ENCODE assay signal across 1 cellular context in genomic region chr17:73210002-73210678, GRCh38.
A peak's percentile ranks its signal among the peaks of the same experiment; 100 is the strongest.
TF ChIP-seq lines count a peak whose summit lies in the region.

No MANE protein-coding gene starts in this region.

TF ChIP-seq in K562, 482 proteins besides CTCF, POLR2A, EP300 and RAD21 (continued from another document and continues in another):
- TF ChIP-seq ILF3 (IDR thresholded peaks at IDR 0.05; ENCODE audit: borderline replicate concordance), result no peak
- no peak for TF ChIP-seq BMI1 (IDR thresholded peaks at IDR 0.05; ENCODE audit: low read length)
- TF ChIP-seq ZBTB5 (IDR thresholded peaks at IDR 0.05), result no peak
- TF ChIP-seq NCOA1 (IDR thresholded peaks at IDR 0.05; ENCODE audit: low read depth), result no peak
- TF ChIP-seq SMARCB1 (IDR thresholded peaks at IDR 0.05; ENCODE audit: insufficient read length, low read depth), result no peak
- no peak for TF ChIP-seq PURB (CRISPR knock-in tag; IDR thresholded peaks at IDR 0.05; ENCODE audit: low read depth)
- no peak for TF ChIP-seq HDAC3 (IDR thresholded peaks at IDR 0.05; ENCODE audit: borderline replicate concordance, partially characterized antibody)
- TF ChIP-seq ZC3H11A (IDR thresholded peaks at IDR 0.05; ENCODE audit: low read depth, low read length), result no peak
- no peak for TF ChIP-seq PTTG1 (tag; IDR thresholded peaks at IDR 0.05; ENCODE audit: low read depth)
- peak; percentile 20; the same call in 1 of the 2 replicates for TF ChIP-seq RB1 (IDR thresholded peaks at IDR 0.05; ENCODE audit: low read depth)
- no peak for TF ChIP-seq E4F1 (CRISPR knock-in tag; IDR thresholded peaks at IDR 0.05; ENCODE audit: borderline replicate concordance)
- TF ChIP-seq ZNF764 (CRISPR knock-in tag; IDR thresholded peaks at IDR 0.05; ENCODE audit: low read depth), result no peak
- no peak for TF ChIP-seq AFF1 (IDR thresholded peaks at IDR 0.05; ENCODE audit: low read depth in 1 of 2, partially characterized antibody in 2 of 2)
- no peak for TF ChIP-seq ZSCAN32 (CRISPR knock-in tag; IDR thresholded peaks at IDR 0.05)
- TF ChIP-seq XRCC5 (IDR thresholded peaks at IDR 0.05; ENCODE audit: low read depth, low read length), result no peak
- no peak for TF ChIP-seq MYBL2 (IDR thresholded peaks at IDR 0.05; ENCODE audit: low read depth)
- TF ChIP-seq MYBL2 (CRISPR knock-in tag; IDR thresholded peaks at IDR 0.05; ENCODE audit: borderline replicate concordance), result no peak
- TF ChIP-seq SAFB (IDR thresholded peaks at IDR 0.05; ENCODE audit: borderline replicate concordance, low read depth, low read length), result no peak
- no peak for TF ChIP-seq GTF2E2 (tag; IDR thresholded peaks at IDR 0.05)
- TF ChIP-seq CEBPZ (IDR thresholded peaks at IDR 0.05; ENCODE audit: borderline replicate concordance, low read depth, low read length), result no peak
- TF ChIP-seq CREBBP (IDR thresholded peaks at IDR 0.05; ENCODE audit: low read depth, low read length), result no peak
- TF ChIP-seq KDM1A (IDR thresholded peaks at IDR 0.05), result no peak
- no peak for TF ChIP-seq GMEB1 (CRISPR knock-in tag; IDR thresholded peaks at IDR 0.05)
- TF ChIP-seq ZNF384 (IDR thresholded peaks at IDR 0.05; ENCODE audit: low read depth, low read length), result peak; percentile 99
- no peak for TF ChIP-seq RUNX1 (IDR thresholded peaks at IDR 0.05; ENCODE audit: low read depth)
- TF ChIP-seq NELFE (IDR thresholded peaks at IDR 0.05; ENCODE audit: insufficient read depth, insufficient read length), result no peak
- no peak for TF ChIP-seq EZH2 (IDR thresholded peaks at IDR 0.05; ENCODE audit: borderline replicate concordance, low read depth, low read length)
- TF ChIP-seq BRF2 (IDR thresholded peaks at IDR 0.05; ENCODE audit: borderline replicate concordance, insufficient read depth, insufficient read length), result no peak
- no peak for TF ChIP-seq CBFA2T2 (conservative IDR thresholded peaks at IDR 0.05)
- no peak for TF ChIP-seq CUX1 (CRISPR knock-in tag; IDR thresholded peaks at IDR 0.05)
- TF ChIP-seq SRSF9 (IDR thresholded peaks at IDR 0.05; ENCODE audit: borderline replicate concordance, low read depth, low read length), result no peak
- TF ChIP-seq GTF2B (IDR thresholded peaks at IDR 0.05; ENCODE audit: extremely low read depth, insufficient read length), result no peak
- TF ChIP-seq NBN (IDR thresholded peaks at IDR 0.05; ENCODE audit: low read depth), result no peak
- no peak for TF ChIP-seq ZNF165 (CRISPR knock-in tag; IDR thresholded peaks at IDR 0.05; ENCODE audit: borderline replicate concordance)
- no peak for TF ChIP-seq POU5F1 (IDR thresholded peaks at IDR 0.05; ENCODE audit: borderline replicate concordance, low read depth, low read length, partially characterized antibody)
- TF ChIP-seq ZNF699 (CRISPR knock-in tag; IDR thresholded peaks at IDR 0.05; ENCODE audit: insufficient replicate concordance), result no peak
- no peak for TF ChIP-seq TRIM28 (IDR thresholded peaks at IDR 0.05)
- TF ChIP-seq SLC30A9 (CRISPR knock-in tag; IDR thresholded peaks at IDR 0.05), result no peak
- no peak for TF ChIP-seq HEY1 (CRISPR knock-in tag; IDR thresholded peaks at IDR 0.05; ENCODE audit: borderline replicate concordance)
- no peak for TF ChIP-seq ZNF76 (CRISPR knock-in tag; IDR thresholded peaks at IDR 0.05; ENCODE audit: borderline replicate concordance)
- TF ChIP-seq MEF2D (tag; conservative IDR thresholded peaks at IDR 0.05; ENCODE audit: low read depth), result no peak
- no peak for TF ChIP-seq SP2 (IDR thresholded peaks at IDR 0.05; ENCODE audit: extremely low read depth, low read depth, low read length, poor library complexity, severe bottlenecking)
- TF ChIP-seq CXXC5 (CRISPR knock-in tag; IDR thresholded peaks at IDR 0.05), result peak; percentile 80
- TF ChIP-seq E2F3 (CRISPR knock-in tag; IDR thresholded peaks at IDR 0.05), result no peak
- TF ChIP-seq ZNF175 (CRISPR knock-in tag; IDR thresholded peaks at IDR 0.05; ENCODE audit: low read depth), result no peak
